ENCODE assay signal across 12 cellular contexts in the genomic region with DNA sequence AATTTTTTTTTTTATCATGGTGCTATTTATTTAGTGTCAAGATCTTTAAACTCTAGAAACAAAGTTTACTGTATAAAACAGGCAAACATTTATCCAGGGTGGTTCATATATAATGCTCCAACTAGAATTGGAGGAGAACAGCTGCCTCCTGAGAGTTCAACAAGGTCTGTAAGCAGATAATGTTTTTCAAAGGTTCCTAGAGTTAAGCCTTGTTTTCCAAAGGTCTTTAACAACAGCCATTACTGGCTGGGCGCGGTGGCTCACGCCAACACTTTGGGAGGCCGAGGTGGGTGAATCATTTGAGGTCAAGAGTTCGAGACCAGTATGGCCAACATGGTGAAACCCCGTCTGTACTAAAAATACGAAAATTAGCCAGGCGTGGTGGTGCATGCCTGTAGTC.
DNase-seq lines count a peak whose midpoint lies in the region; ATAC-seq and TF ChIP-seq lines count a peak whose summit lies in the region.
"Had no signal": no experiment of that assay in that cellular context is flagged by ENCODE, and none has a peak within 500 bp of the region (broad histone marks: within the 10 kb centered on the region; RNA-seq: fewer than 3 reads in every experiment).

No MANE protein-coding gene starts in this region.

- H2AFZ ChIP-seq in smooth muscle cell (ENCODE audit: low read depth), result no peak overlapping the region

- H3K4me1 ChIP-seq in mucosa of descending colon (ENCODE audit: low read depth), result peaks cover under 1% of the 10 kb centered on the region
- no peaks in the 10 kb centered on the region for H3K4me1 ChIP-seq in smooth muscle cell (ENCODE audit: low read depth)

- H3K79me2 ChIP-seq in smooth muscle cell (ENCODE audit: low read depth), result no peaks in the 10 kb centered on the region

- no peaks in the 10 kb centered on the region for H4K20me1 ChIP-seq in smooth muscle cell (ENCODE audit: low read depth)

- H3K9me3 ChIP-seq in mucosa of descending colon, result no peaks in the 10 kb centered on the region
- H3K9me3 ChIP-seq in smooth muscle cell (replicated peaks; ENCODE audit: low read depth), result no peaks in the 10 kb centered on the region

- ATAC-seq in mucosa of descending colon, result peak; percentile 89

- peaks cover 6% of the 10 kb centered on the region for H3F3A ChIP-seq in smooth muscle cell (ENCODE audit: low read depth)

- H3K27ac ChIP-seq in C4-2B (peak overlapping the region; percentile 44; the same call in 1 of the 2 replicates), smooth muscle cell (ENCODE audit: low read depth) (peak overlapping the region; percentile 46), caudate nucleus (ENCODE audit: low read depth, low read length) (no peak overlapping the region)

- no peak overlapping the region for H3K4me2 ChIP-seq in smooth muscle cell

- intact Hi-C loops in mucosa of descending colon (cut with DNase I, micrococcal nuclease), result no loop called here

- H3K9ac ChIP-seq in smooth muscle cell (ENCODE audit: low read depth), result no peak overlapping the region

- DNase-seq in LNCaP clone FGC (ENCODE audit: low read depth) (peak; percentile 60), mucosa of descending colon (peak in 1 of 3 donors; percentile 54), smooth muscle cell (lab: John Stamatoyannopoulos, UW; ENCODE audit: unreplicated experiment) (no peak), foreskin fibroblast (no peak), caudate nucleus (lab: John Stamatoyannopoulos, UW) (no peak), NCI-H1105 treated with DMSO at 0.1 percent for 48 hours (lab: John Stamatoyannopoulos, UW) (no peak)
- DNase-seq: C1 segment of cervical spinal cord; CD4-positive, alpha-beta memory T cell; DMS79; GOT3; H9 had no signal

- no peaks in the 10 kb centered on the region for H3K27me3 ChIP-seq in smooth muscle cell (ENCODE audit: low read depth)

- whole genome bisulfite sequencing in smooth muscle cell (ENCODE audit: low lambda C conversion rate), result 81% methylated on average over 8 of the region's 8 CpGs

- TF ChIP-seq CTCF in C4-2B (conservative IDR thresholded peaks at IDR 0.05), result no peak
- TF ChIP-seq CTCF in LNCaP clone FGC (IDR thresholded peaks at IDR 0.05; ENCODE audit: control insufficient read depth, extremely low read depth, insufficient read depth), result no peak
- TF ChIP-seq CTCF in mucosa of descending colon (IDR thresholded peaks at IDR 0.05), result no peak
- TF ChIP-seq CTCF in smooth muscle cell (IDR thresholded peaks at IDR 0.05; ENCODE audit: borderline replicate concordance, insufficient read depth, poor library complexity, severe bottlenecking), result no peak
- TF ChIP-seq CTCF in foreskin fibroblast (IDR thresholded peaks at IDR 0.05; ENCODE audit: low read depth, low read length), result no peak

- H3K36me3 ChIP-seq in mucosa of descending colon (ENCODE audit: low read depth), result no peaks in the 10 kb centered on the region
- H3K36me3 ChIP-seq in smooth muscle cell (ENCODE audit: low read depth), result no peaks in the 10 kb centered on the region

- no peak overlapping the region for H3K4me3 ChIP-seq in LNCaP clone FGC (ENCODE audit: low read depth, low read length)
- no peak overlapping the region for H3K4me3 ChIP-seq in mucosa of descending colon
- H3K4me3 ChIP-seq in smooth muscle cell, result no peak overlapping the region
- H3K4me3 ChIP-seq in foreskin fibroblast (ENCODE audit: low read depth in 1 of 2, low read length in 2 of 2), result no peak overlapping the region
